ENCODE assay signal across 19 cellular contexts in the genomic region with DNA sequence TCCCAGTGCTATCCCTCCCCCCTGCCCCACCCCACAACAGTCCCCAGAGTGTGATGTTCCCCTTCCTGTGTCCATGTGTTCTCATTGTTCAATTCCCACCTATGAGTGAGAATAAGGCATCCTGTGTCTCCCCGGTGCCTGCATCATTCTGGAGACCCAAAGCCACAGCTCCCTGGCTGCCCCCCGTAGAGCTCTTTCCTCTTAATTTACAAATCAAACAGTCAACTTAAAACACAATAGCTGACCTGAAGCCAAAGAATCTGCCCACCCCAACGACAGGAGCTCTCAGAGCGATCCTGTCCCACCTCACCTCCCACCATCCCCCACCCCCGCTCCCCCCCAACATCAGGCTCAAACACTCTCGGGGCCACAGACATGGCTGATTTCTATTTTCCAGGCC.
"Had no signal": no experiment of that assay in that cellular context is flagged by ENCODE, and none has a peak within 500 bp of the region (broad histone marks: within the 10 kb centered on the region; RNA-seq: fewer than 3 reads in every experiment).

No MANE protein-coding gene starts in this region.

- H3K9me3 Mint-ChIP-seq: activated CD8-positive, alpha-beta T cell treated with anti-CD3 and anti-CD28 coated beads for 36 hours; memory B cell had no signal

- DNase-seq: activated CD4-positive, alpha-beta T cell treated with anti-CD3 and anti-CD28 coated beads for 4 hours; activated CD8-positive, alpha-beta memory T cell treated with anti-CD3 and anti-CD28 coated beads, Interleukin-2, amount 50 U/mL, for 48 hours; activated CD8-positive, alpha-beta T cell treated with anti-CD3 and anti-CD28 coated beads for 36 hours; activated naive CD4-positive, alpha-beta T cell treated with Interleukin-2 at 50 U/mL for 16 hours; caudate nucleus; effector CD8-positive, alpha-beta T cell; left lung; retina; stimulated activated CD4-positive, alpha-beta T cell treated with anti-CD3 and anti-CD28 coated beads, Interleukin-15, amount 100 ng/mL, for 24 hours; stimulated activated CD4-positive, alpha-beta T cell treated with anti-CD3 and anti-CD28 coated beads, Interleukin-4, amount 100 ng/mL, for 4 hours; T-helper 1 cell; WERI-Rb-1 had no signal

- H3K4me1 ChIP-seq: gastroesophageal sphincter, left lung, pancreas, stomach had no signal

- H3K4me1 Mint-ChIP-seq: memory B cell had no signal

- H3K36me3 Mint-ChIP-seq: memory B cell had no signal

- H3K4me3 ChIP-seq: coronary artery, gastroesophageal sphincter, left lung, pancreas, stomach, thoracic aorta had no signal

- ATAC-seq: activated CD8-positive, alpha-beta T cell treated with anti-CD3 and anti-CD28 coated beads for 36 hours; gastroesophageal sphincter; left lung; pancreas had no signal

- H3K27ac Mint-ChIP-seq: activated CD8-positive, alpha-beta T cell treated with anti-CD3 and anti-CD28 coated beads for 36 hours; memory B cell; nephron progenitor cell had no signal

- H3K4me3 Mint-ChIP-seq: activated CD8-positive, alpha-beta T cell treated with anti-CD3 and anti-CD28 coated beads for 36 hours; memory B cell had no signal

- H3K36me3 ChIP-seq: gastroesophageal sphincter, left lung, pancreas, stomach, thoracic aorta, WERI-Rb-1 had no signal

- H3K9me3 ChIP-seq: gastroesophageal sphincter, left lung, pancreas, stomach, thoracic aorta had no signal
